In the genomic region with DNA sequence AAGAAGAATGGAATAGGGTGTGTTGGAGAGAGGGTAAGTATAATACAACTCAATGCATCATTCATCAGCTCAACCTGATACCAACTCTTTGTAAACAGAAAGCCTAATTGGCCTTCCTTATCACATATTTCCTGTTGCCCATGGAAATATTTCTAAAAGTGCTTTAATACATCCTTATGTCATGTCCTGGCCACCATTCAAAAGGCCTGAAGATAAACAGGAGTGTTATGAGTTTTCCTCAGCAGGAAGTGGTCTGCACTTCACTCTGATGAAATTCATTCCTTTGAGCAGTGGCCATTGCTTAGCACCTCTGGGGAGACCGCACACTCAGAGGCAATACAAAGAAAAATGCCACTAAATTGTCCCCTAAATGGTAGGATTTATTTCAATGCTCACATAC, we compare ENCODE assay signal across 19 cellular contexts.
DNase-seq lines count a peak whose midpoint lies in the region; ATAC-seq and TF ChIP-seq lines count a peak whose summit lies in the region.
"Had no signal": no experiment of that assay in that cellular context is flagged by ENCODE, and none has a peak within 500 bp of the region (broad histone marks: within the 10 kb centered on the region; RNA-seq: fewer than 3 reads in every experiment).

No MANE protein-coding gene starts in this region.

- no peaks in the 10 kb centered on the region for H3K27me3 ChIP-seq in endodermal cell (ENCODE audit: control insufficient read depth, insufficient read depth, low read length, poor library complexity, severe bottlenecking)
- H3K27me3 ChIP-seq in CD4-positive, alpha-beta memory T cell (ENCODE audit: insufficient read depth, low read length) = no peaks in the 10 kb centered on the region
- H3K27me3 ChIP-seq: thyroid gland had no signal

- WGBS in endodermal cell (ENCODE audit: insufficient coverage in 1 of 2, insufficient read length in 1 of 2), 2 experiments = 100% methylated on average over 1 of the region's 1 CpG

- no peak overlapping the region for H3K27ac Mint-ChIP-seq in endodermal cell
- no peak overlapping the region for H3K27ac Mint-ChIP-seq in CD4-positive, alpha-beta memory T cell
- H3K27ac Mint-ChIP-seq: CD4-positive, CD25-positive, alpha-beta regulatory T cell; WTC11 had no signal

- no peaks in the 10 kb centered on the region for H3K9me3 ChIP-seq in endodermal cell (ENCODE audit: control insufficient read depth, low read length)
- no peaks in the 10 kb centered on the region for H3K9me3 ChIP-seq in CD4-positive, alpha-beta memory T cell (ENCODE audit: control insufficient read depth in 1 of 2, low read length in 2 of 2)
- H3K9me3 ChIP-seq: thyroid gland had no signal

- H3K9ac ChIP-seq in endodermal cell (ENCODE audit: extremely low read depth, low read length, poor library complexity, severe bottlenecking) = no peak overlapping the region

- DNase-seq in NCI-H2029 (lab: John Stamatoyannopoulos, UW) (peak; percentile 13), NCI-H2029 treated with DMSO at 0.1 percent for 48 hours (lab: John Stamatoyannopoulos, UW) (no peak), NCI-H226 (peak; percentile 95), endodermal cell (no peak), non-pigmented ciliary epithelial cell (ENCODE audit: low read depth) (peak; percentile 84), D341Med (ENCODE audit: low spot score) (no peak)
- DNase-seq in CD4-positive, alpha-beta memory T cell = no peak
- DNase-seq: CD4-positive, CD25-positive, alpha-beta regulatory T cell; KBM-7; NCI-H1436 treated with DMSO at 0.1 percent for 48 hours; NCI-H510A treated with DMSO at 0.1 percent for 48 hours; thyroid gland had no signal

- H3K4me3 ChIP-seq in endodermal cell (ENCODE audit: low read length) = no peak overlapping the region
- no peak overlapping the region for H3K4me3 ChIP-seq in CD4-positive, alpha-beta memory T cell (ENCODE audit: low read length in 2 of 2)
- H3K4me3 ChIP-seq: skin epidermis, thyroid gland had no signal

- H3K36me3 ChIP-seq in endodermal cell (ENCODE audit: control insufficient read depth, insufficient read depth, low read length) = peaks cover 5% of the 10 kb centered on the region
- H3K36me3 ChIP-seq in CD4-positive, alpha-beta memory T cell (ENCODE audit: insufficient read depth, low read length) = no peaks in the 10 kb centered on the region
- H3K36me3 ChIP-seq: thyroid gland had no signal

- H3K36me3 Mint-ChIP-seq in endodermal cell (ENCODE audit: low read depth) = peaks cover 5% of the 10 kb centered on the region
- no peaks in the 10 kb centered on the region for H3K36me3 Mint-ChIP-seq in CD4-positive, alpha-beta memory T cell
- H3K36me3 Mint-ChIP-seq: CD4-positive, CD25-positive, alpha-beta regulatory T cell; WTC11 had no signal

- TF ChIP-seq CTCF in endodermal cell (conservative IDR thresholded peaks at IDR 0.05) = no peak

- intact Hi-C loops in CD4-positive, alpha-beta memory T cell (cut with micrococcal nuclease) = no loop called here

- no peak for ATAC-seq in GM18502 (IDR thresholded peaks at IDR 0.05; ENCODE audit: poor library complexity, unreplicated experiment)
- ATAC-seq: esophagus mucosa, left lobe of liver, Panc1, WTC11 had no signal

- H3K27ac ChIP-seq in endodermal cell (ENCODE audit: low read depth, low read length) = peak overlapping the region; percentile 45
- H3K27ac ChIP-seq in CD4-positive, alpha-beta memory T cell (ENCODE audit: low read depth, low read length) = no peak overlapping the region
- H3K27ac ChIP-seq: 22Rv1, skin epidermis, thyroid gland had no signal

- H3K27me3 Mint-ChIP-seq in endodermal cell (ENCODE audit: insufficient read depth) = peaks cover 4% of the 10 kb centered on the region
- no peaks in the 10 kb centered on the region for H3K27me3 Mint-ChIP-seq in CD4-positive, alpha-beta memory T cell
- H3K27me3 Mint-ChIP-seq: CD4-positive, CD25-positive, alpha-beta regulatory T cell had no signal

- peaks cover 8% of the 10 kb centered on the region for H3K4me1 Mint-ChIP-seq in endodermal cell
- no peaks in the 10 kb centered on the region for H3K4me1 Mint-ChIP-seq in CD4-positive, alpha-beta memory T cell
- H3K4me1 Mint-ChIP-seq: CD4-positive, CD25-positive, alpha-beta regulatory T cell had no signal

- CTCF ChIA-PET in CD4-positive, alpha-beta memory T cell (lab: Charles Lee; ENCODE audit: partially characterized antibody) = no interaction called here

- peaks cover 3% of the 10 kb centered on the region for H3K4me1 ChIP-seq in endodermal cell (ENCODE audit: control insufficient read depth, insufficient read depth, low read length)
- H3K4me1 ChIP-seq in CD4-positive, alpha-beta memory T cell (ENCODE audit: insufficient read depth, low read length) = no peaks in the 10 kb centered on the region
- H3K4me1 ChIP-seq: thyroid gland had no signal

- POLR2A ChIA-PET in CD4-positive, alpha-beta memory T cell (lab: Charles Lee; ENCODE audit: partially characterized antibody) = no interaction called here

- no peaks in the 10 kb centered on the region for H3K9me3 Mint-ChIP-seq in endodermal cell
- H3K9me3 Mint-ChIP-seq in CD4-positive, alpha-beta memory T cell = peaks cover 0 to 14% (median 2%) of the 10 kb centered on the region in 8 donors
- H3K9me3 Mint-ChIP-seq: WTC11 had no signal

- H3K4me3 Mint-ChIP-seq in endodermal cell = no peak overlapping the region
- H3K4me3 Mint-ChIP-seq in CD4-positive, alpha-beta memory T cell = no peak overlapping the region
- H3K4me3 Mint-ChIP-seq: CD4-positive, CD25-positive, alpha-beta regulatory T cell; WTC11 had no signal

Comparison
In these comparisons a context has a peak if more than half of its experiments do, and no peak if none do; other contexts are left out.
1. DNase-seq: peak in NCI-H2029 (single experiment), NCI-H226 (single experiment) and non-pigmented ciliary epithelial cell (single experiment); none in NCI-H2029 treated with DMSO at 0.1 percent for 48 hours (single experiment), endodermal cell (single experiment), D341Med (single experiment) and CD4-positive, alpha-beta memory T cell (0 of 5).